In the genomic region with DNA sequence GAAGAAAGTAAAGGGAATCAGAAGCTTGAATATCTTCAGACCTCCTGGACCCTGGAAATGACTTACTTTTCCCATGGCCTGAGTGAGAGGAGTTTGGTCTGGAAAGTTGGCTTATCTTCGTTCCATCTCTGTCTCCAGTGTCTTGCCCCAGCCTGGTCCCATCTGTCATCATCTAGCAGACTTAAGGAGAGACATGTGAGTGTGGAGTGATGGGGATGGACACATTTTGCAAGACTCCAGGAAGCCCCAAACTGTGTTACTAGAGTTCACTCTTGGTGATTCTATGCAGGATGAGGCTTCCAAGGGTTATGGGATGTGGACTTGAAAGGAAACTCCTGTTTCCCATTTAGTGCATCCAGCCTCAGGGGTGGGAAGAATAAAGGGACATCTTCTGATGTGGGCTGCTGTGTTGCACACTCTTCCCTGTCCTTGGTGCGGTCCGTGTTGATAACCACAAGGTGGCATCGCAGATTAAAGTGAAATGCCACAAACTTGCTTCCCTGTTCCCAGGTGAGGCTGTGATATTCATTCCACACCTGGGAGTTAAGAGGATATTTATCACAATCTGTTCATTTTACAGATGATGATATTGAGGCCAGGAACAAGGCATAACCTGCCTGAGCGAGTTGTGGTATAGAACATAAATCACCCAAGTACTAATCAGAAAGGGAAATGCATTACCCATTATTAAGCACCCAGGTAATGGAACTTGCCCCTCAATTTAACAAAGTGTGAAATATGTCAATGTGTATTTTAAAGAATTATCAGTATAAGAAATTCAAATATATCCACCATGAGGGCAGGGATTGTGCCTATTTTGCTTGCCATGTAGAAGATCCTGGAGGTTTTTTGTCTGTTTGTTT, we compare ENCODE assay signal across 9 cellular contexts.
DNase-seq lines count a peak whose midpoint lies in the region; ATAC-seq, FAIRE-seq and TF ChIP-seq lines count a peak whose summit lies in the region.
"Had no signal": no experiment of that assay in that cellular context is flagged by ENCODE, and none has a peak within 500 bp of the region (broad histone marks: within the 10 kb centered on the region; RNA-seq: fewer than 3 reads in every experiment).

No MANE protein-coding gene starts in this region.

- DNase-seq in A549 (ENCODE audit: low read depth in 1 of 2, low spot score in 1 of 2), result peak; percentile 60 to 88
- DNase-seq in GM23248, result peak; percentile 69
- DNase-seq in OCI-M1 (lab: John Stamatoyannopoulos, UW), result peak; percentile 23
- DNase-seq in fibroblast of pulmonary artery (ENCODE audit: low read depth), result peak; percentile 77
- peak; percentile 56 for DNase-seq in renal cortical epithelial cell (ENCODE audit: low read depth)
- no peak for DNase-seq in stimulated activated naive CD8-positive, alpha-beta T cell treated with anti-CD3 and anti-CD28 coated beads, Interleukin-15, Interleukin-2, amounts not matched to agents 100 U/mL and 50 U/mL, for 24 hours
- DNase-seq in AML-193 (lab: John Stamatoyannopoulos, UW), result no peak

- no peak overlapping the region for H3K4me2 ChIP-seq in A549
- H3K4me2 ChIP-seq in GM23248 (ENCODE audit: unreplicated experiment), result no peak overlapping the region

- POLR2A ChIA-PET in A549 (lab: Yijun Ruan, JAX), result interaction anchor here (1.0 to 1.3 kb wide), 2 partner anchors 273 to 276 kb away, joined by 3 to 4 read pairs; no protein-coding TSS in a partner anchor

- TF ChIP-seq CTCF in A549 (IDR thresholded peaks at IDR 0.05), result peak; percentile 78
- peak; percentile 79 for TF ChIP-seq CTCF in fibroblast of pulmonary artery (IDR thresholded peaks at IDR 0.05; ENCODE audit: low read length, missing control alignments)

- H3K4me1 ChIP-seq in A549 (peaks cover 21% of the 10 kb centered on the region), GM23248 (ENCODE audit: insufficient read depth) (0 out of 2 replicates have a peak, but pooled peaks cover 8% of the 10 kb centered on the region)

- 18% methylated on average over 5 of the region's 5 CpGs for whole genome bisulfite sequencing in A549 (ENCODE audit: missing lambda C conversion rate)
- 36% methylated on average over 5 of the region's 5 CpGs for WGBS in GM23248 (ENCODE audit: low coverage in 1 of 2, low lambda C conversion rate in 2 of 2, missing lambda C conversion rate in 2 of 2), 2 experiments

- H3K9me2 ChIP-seq in GM23248 (ENCODE audit: insufficient read depth), result no peaks in the 10 kb centered on the region

- no peak for TF ChIP-seq EP300 in A549 (IDR thresholded peaks at IDR 0.05)

- H3F3A ChIP-seq in GM23248 (ENCODE audit: insufficient read depth), result no peaks in the 10 kb centered on the region

- H3K79me2 ChIP-seq in GM23248 (ENCODE audit: insufficient read depth), result no peaks in the 10 kb centered on the region

- H3K27ac ChIP-seq in A549, result peak overlapping the region; percentile 76 to 93
- no peak overlapping the region for H3K27ac ChIP-seq in GM23248

- H4K20me1 ChIP-seq in GM23248 (ENCODE audit: insufficient read depth), result no peaks in the 10 kb centered on the region

- peak; percentile 95 to 98 for TF ChIP-seq RAD21 in A549 (conservative IDR thresholded peaks at IDR 0.05 in 1 of 2, IDR thresholded peaks at IDR 0.05 in 1 of 2)

- CTCF ChIA-PET in A549 (lab: Yijun Ruan, JAX), result interaction anchor here (0.7 to 3.4 kb wide), 16 partner anchors 9 to 293 kb away, joined by 3 to 23 read pairs (median 4); no protein-coding TSS in a partner anchor

- peak; percentile 90 to 97 for ATAC-seq in A549
- no peak for ATAC-seq in stimulated activated naive CD8-positive, alpha-beta T cell treated with anti-CD3 and anti-CD28 coated beads, Interleukin-15, Interleukin-2, amounts not matched to agents 100 U/mL and 50 U/mL, for 24 hours
- no peak for ATAC-seq in GM21390 (IDR thresholded peaks at IDR 0.05; ENCODE audit: unreplicated experiment)

- H2AFZ ChIP-seq in GM23248, result 0 out of 2 replicates have a peak overlapping the region, but pooled peaks have one; percentile 15

- no peak for TF ChIP-seq POLR2A in A549 (IDR thresholded peaks at IDR 0.05; ENCODE audit: low read length)

- peak; percentile 95 for FAIRE-seq in A549 (lab: Jason Lieb, UNC)
- FAIRE-seq: GM18507 had no signal

- H3K9me3 ChIP-seq in A549 (peaks cover 27% of the 10 kb centered on the region), GM23248 (ENCODE audit: low read depth) (no peaks in the 10 kb centered on the region)

- no peaks in the 10 kb centered on the region for H3K27me3 ChIP-seq in GM23248 (replicated peaks; ENCODE audit: insufficient read depth)

- in situ Hi-C loops in GM23248 (cut with MboI), result loop anchor here (10.0 kb wide), 1 partner anchor 691 kb away; no protein-coding TSS in a partner anchor

- no peaks in the 10 kb centered on the region for H3K36me3 ChIP-seq in GM23248 (ENCODE audit: low read depth)

- no peak overlapping the region; the same call in 1 of the 2 replicates for H3K9ac ChIP-seq in GM23248

- H3K4me3 ChIP-seq in A549, result no peak overlapping the region
- no peak overlapping the region for H3K4me3 ChIP-seq in GM23248
- no peak overlapping the region for H3K4me3 ChIP-seq in fibroblast of pulmonary artery (replicated peaks; ENCODE audit: low read depth, low read length)

TF ChIP-seq in A549, 52 proteins besides CTCF, POLR2A, EP300 and RAD21:
- TF ChIP-seq GATA3 (IDR thresholded peaks at IDR 0.05; ENCODE audit: borderline replicate concordance), result peak; percentile 30; the same call in 1 of the 2 replicates
- peak; percentile 96 for TF ChIP-seq SMC3 (IDR thresholded peaks at IDR 0.05)
- peak in 1 of 2 experiments; percentile 58; a peak in 1 of 4 replicates for TF ChIP-seq CEBPB (IDR thresholded peaks at IDR 0.05)
- TF ChIP-seq FOSB (CRISPR knock-in tag; IDR thresholded peaks at IDR 0.05), result no peak
- TF ChIP-seq JUN (IDR thresholded peaks at IDR 0.05), result 0 out of 5 replicates have a peak, but pooled peaks of 1 of the 2 experiments have one; percentile 27
- no peak for TF ChIP-seq HOXB13 (CRISPR knock-in tag; IDR thresholded peaks at IDR 0.05; ENCODE audit: low read depth)
- TF ChIP-seq ZC3H11A (IDR thresholded peaks at IDR 0.05), result no peak
- TF ChIP-seq, protein P1, sequence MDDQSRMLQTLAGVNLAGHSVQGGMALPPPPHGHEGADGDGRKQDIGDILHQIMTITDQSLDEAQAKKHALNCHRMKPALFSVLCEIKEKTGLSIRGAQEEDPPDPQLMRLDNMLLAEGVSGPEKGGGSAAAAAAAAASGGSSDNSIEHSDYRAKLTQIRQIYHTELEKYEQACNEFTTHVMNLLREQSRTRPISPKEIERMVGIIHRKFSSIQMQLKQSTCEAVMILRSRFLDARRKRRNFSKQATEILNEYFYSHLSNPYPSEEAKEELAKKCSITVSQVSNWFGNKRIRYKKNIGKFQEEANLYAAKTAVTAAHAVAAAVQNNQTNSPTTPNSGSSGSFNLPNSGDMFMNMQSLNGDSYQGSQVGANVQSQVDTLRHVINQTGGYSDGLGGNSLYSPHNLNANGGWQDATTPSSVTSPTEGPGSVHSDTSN (IDR thresholded peaks at IDR 0.05), result no peak
- TF ChIP-seq, protein P2, sequence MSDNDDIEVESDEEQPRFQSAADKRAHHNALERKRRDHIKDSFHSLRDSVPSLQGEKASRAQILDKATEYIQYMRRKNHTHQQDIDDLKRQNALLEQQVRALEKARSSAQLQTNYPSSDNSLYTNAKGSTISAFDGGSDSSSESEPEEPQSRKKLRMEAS (IDR thresholded peaks at IDR 0.05), result peak; percentile 40; the same call in 1 of the 2 replicates
- TF ChIP-seq, protein P3, sequence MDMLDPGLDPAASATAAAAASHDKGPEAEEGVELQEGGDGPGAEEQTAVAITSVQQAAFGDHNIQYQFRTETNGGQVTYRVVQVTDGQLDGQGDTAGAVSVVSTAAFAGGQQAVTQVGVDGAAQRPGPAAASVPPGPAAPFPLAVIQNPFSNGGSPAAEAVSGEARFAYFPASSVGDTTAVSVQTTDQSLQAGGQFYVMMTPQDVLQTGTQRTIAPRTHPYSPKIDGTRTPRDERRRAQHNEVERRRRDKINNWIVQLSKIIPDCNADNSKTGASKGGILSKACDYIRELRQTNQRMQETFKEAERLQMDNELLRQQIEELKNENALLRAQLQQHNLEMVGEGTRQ (IDR thresholded peaks at IDR 0.05), result no peak
- no peak for TF ChIP-seq RARB (CRISPR knock-in tag; IDR thresholded peaks at IDR 0.05)

Comparison
In these comparisons a context has a peak if more than half of its experiments do, and no peak if none do; other contexts are left out.
1. ATAC-seq: peak in A549 (2 of 2); none in stimulated activated naive CD8-positive, alpha-beta T cell treated with anti-CD3 and anti-CD28 coated beads, Interleukin-15, Interleukin-2, amounts not matched to agents 100 U/mL and 50 U/mL, for 24 hours (single experiment) and GM21390 (single experiment).
2. DNase-seq: peak in A549 (2 of 2), GM23248 (single experiment), OCI-M1 (single experiment), fibroblast of pulmonary artery (single experiment) and renal cortical epithelial cell (single experiment); none in stimulated activated naive CD8-positive, alpha-beta T cell treated with anti-CD3 and anti-CD28 coated beads, Interleukin-15, Interleukin-2, amounts not matched to agents 100 U/mL and 50 U/mL, for 24 hours (single experiment) and AML-193 (0 of 2).